1 cellular context compared by ENCODE assay signal in genomic region chr20:22045956-22046507, GRCh38.
TF ChIP-seq lines count a peak whose summit lies in the region.

No MANE protein-coding gene starts in this region.

TF ChIP-seq in HepG2, 621 proteins besides CTCF, POLR2A, EP300 and RAD21:
- peak; percentile 61; the same call in 1 of the 2 replicates for TF ChIP-seq ZNF281 (CRISPR knock-in tag; IDR thresholded peaks at IDR 0.05; ENCODE audit: borderline replicate concordance)
